Comparison of ENCODE assay signal across 30 cellular contexts in genomic region chrX:133389975-133390374, GRCh38. TPM values are rescaled to one million over a fixed set of nuclear protein-coding genes. Genes with fewer than 3 reads are reported as not detected.
"Had no signal": no experiment of that assay in that cellular context is flagged by ENCODE, and none has a peak within 500 bp of the region (broad histone marks: within the 10 kb centered on the region; RNA-seq: fewer than 3 reads in every experiment).

No MANE protein-coding gene starts in this region.

- DNase-seq: activated CD4-positive, alpha-beta memory T cell treated with anti-CD3 and anti-CD28 coated beads for 36 hours; activated CD4-positive, alpha-beta T cell treated with anti-CD3 and anti-CD28 coated beads, Interleukin-2, amount 10 ng/mL, durations not matched to agents 24 days and 14 days; activated CD4-positive, CD25-positive, alpha-beta regulatory T cell treated with anti-CD3 and anti-CD28 coated beads, Interleukin-2, amount 50 U/mL, for 72 hours; activated CD8-positive, alpha-beta memory T cell treated with anti-CD3 and anti-CD28 coated beads, Interleukin-2, amount 50 U/mL, for 4 hours; activated effector memory CD4-positive, alpha-beta T cell treated with anti-CD3 and anti-CD28 coated beads, Interleukin-2, amount 50 U/mL, for 16 hours; activated naive CD4-positive, alpha-beta T cell treated with anti-CD3 and anti-CD28 coated beads for 36 hours; activated naive CD8-positive, alpha-beta T cell treated with anti-CD3 and anti-CD28 coated beads, Interleukin-2, amount 10 ng/mL, durations not matched to agents 7 days and 5 days; activated T-cell treated with anti-CD3 and anti-CD28 coated beads, Interleukin-2, amount 50 U/mL, for 1 hour; cortex of kidney; effector memory CD8-positive, alpha-beta T cell; foreskin fibroblast; kidney glomerular epithelial cell; left ventricle myocardium superior; naive B cell; ovary; sigmoid colon; stimulated activated CD4-positive, alpha-beta T cell treated with anti-CD3 and anti-CD28 coated beads, Interleukin-1b, Interleukin-23, amount 100 ng/mL, for 48 hours; stimulated activated naive B cell treated with anti-CD40 and anti-IgM and Interleukin-4, amounts not matched to agents 10 μg/mL and 1 μg/mL and 100 μg/mL, for 72 hours; T-helper 17 cell; T1000; thyroid gland; upper lobe of right lung; WERI-Rb-1 had no signal

- H3K4me1 Mint-ChIP-seq: activated CD4-positive, alpha-beta T cell treated with anti-CD3 and anti-CD28 coated beads, Interleukin-2, amount 10 ng/mL, durations not matched to agents 24 days and 14 days; activated naive CD8-positive, alpha-beta T cell treated with anti-CD3 and anti-CD28 coated beads, Interleukin-2, amount 10 ng/mL, durations not matched to agents 7 days and 5 days; naive B cell; stimulated activated naive B cell treated with anti-CD40 and anti-IgM and Interleukin-4, amounts not matched to agents 10 μg/mL and 1 μg/mL and 100 μg/mL, for 72 hours; T-helper 17 cell had no signal

- H3K9me3 ChIP-seq: ascending aorta, ovary, sigmoid colon, stomach, thyroid gland, upper lobe of right lung had no signal

- H3K4me3 Mint-ChIP-seq: activated CD4-positive, alpha-beta memory T cell treated with anti-CD3 and anti-CD28 coated beads for 36 hours; activated CD4-positive, alpha-beta T cell treated with anti-CD3 and anti-CD28 coated beads, Interleukin-2, amount 10 ng/mL, durations not matched to agents 24 days and 14 days; activated naive CD4-positive, alpha-beta T cell treated with anti-CD3 and anti-CD28 coated beads for 36 hours; activated naive CD8-positive, alpha-beta T cell treated with anti-CD3 and anti-CD28 coated beads, Interleukin-2, amount 10 ng/mL, durations not matched to agents 7 days and 5 days; activated T-helper 1 cell treated with anti-CD3 and anti-CD28 coated beads, Interleukin-12 subunit alpha, Interleukin-12 subunit beta, Interleukin-2, Interleukin-4 antibody, amounts not matched to agents 30 ng/mL and 10 ng/mL and 1 ng/mL, durations not matched to agents 14 hours and 24 hours and 36 hours; effector memory CD8-positive, alpha-beta T cell; naive B cell; stimulated activated naive B cell treated with anti-CD40 and anti-IgM and Interleukin-4, amounts not matched to agents 10 μg/mL and 1 μg/mL and 100 μg/mL, for 72 hours; T-helper 17 cell had no signal

- H3K9me3 Mint-ChIP-seq: activated CD4-positive, alpha-beta memory T cell treated with anti-CD3 and anti-CD28 coated beads for 36 hours; activated CD4-positive, alpha-beta T cell treated with anti-CD3 and anti-CD28 coated beads, Interleukin-2, amount 10 ng/mL, durations not matched to agents 24 days and 14 days; activated naive CD4-positive, alpha-beta T cell treated with anti-CD3 and anti-CD28 coated beads for 36 hours; activated naive CD8-positive, alpha-beta T cell treated with anti-CD3 and anti-CD28 coated beads, Interleukin-2, amount 10 ng/mL, durations not matched to agents 7 days and 5 days; activated T-helper 1 cell treated with anti-CD3 and anti-CD28 coated beads, Interleukin-12 subunit alpha, Interleukin-12 subunit beta, Interleukin-2, Interleukin-4 antibody, amounts not matched to agents 30 ng/mL and 10 ng/mL and 1 ng/mL, durations not matched to agents 14 hours and 24 hours and 36 hours; effector memory CD8-positive, alpha-beta T cell; stimulated activated naive B cell treated with anti-CD40 and anti-IgM and Interleukin-4, amounts not matched to agents 10 μg/mL and 1 μg/mL and 100 μg/mL, for 72 hours had no signal

- H3K27ac ChIP-seq: ascending aorta, ovary, thyroid gland, upper lobe of right lung, WERI-Rb-1 had no signal

- H3K27me3 Mint-ChIP-seq: effector memory CD8-positive, alpha-beta T cell; T-helper 17 cell had no signal

- H3K27me3 ChIP-seq: ascending aorta, ovary, sigmoid colon, stomach, thyroid gland, upper lobe of right lung had no signal

- H3K27ac Mint-ChIP-seq: activated CD4-positive, alpha-beta memory T cell treated with anti-CD3 and anti-CD28 coated beads for 36 hours; activated CD4-positive, alpha-beta T cell treated with anti-CD3 and anti-CD28 coated beads, Interleukin-2, amount 10 ng/mL, durations not matched to agents 24 days and 14 days; activated naive CD4-positive, alpha-beta T cell treated with anti-CD3 and anti-CD28 coated beads for 36 hours; activated naive CD8-positive, alpha-beta T cell treated with anti-CD3 and anti-CD28 coated beads, Interleukin-2, amount 10 ng/mL, durations not matched to agents 7 days and 5 days; activated T-helper 1 cell treated with anti-CD3 and anti-CD28 coated beads, Interleukin-12 subunit alpha, Interleukin-12 subunit beta, Interleukin-2, Interleukin-4 antibody, amounts not matched to agents 30 ng/mL and 10 ng/mL and 1 ng/mL, durations not matched to agents 14 hours and 24 hours and 36 hours; effector memory CD8-positive, alpha-beta T cell; naive B cell; stimulated activated naive B cell treated with anti-CD40 and anti-IgM and Interleukin-4, amounts not matched to agents 10 μg/mL and 1 μg/mL and 100 μg/mL, for 72 hours; T-helper 17 cell had no signal

- H3K4me1 ChIP-seq: ascending aorta, thyroid gland, upper lobe of right lung had no signal

- H3K36me3 ChIP-seq: ascending aorta, ovary, sigmoid colon, stomach, thyroid gland, upper lobe of right lung, WERI-Rb-1 had no signal

- ATAC-seq: effector memory CD8-positive, alpha-beta T cell; esophagus mucosa; left ventricle myocardium superior; stimulated activated naive B cell treated with anti-CD40 and anti-IgM and Interleukin-4, amounts not matched to agents 10 μg/mL and 1 μg/mL and 100 μg/mL, for 72 hours; T-helper 17 cell; upper lobe of right lung had no signal

- H3K4me2 ChIP-seq: smooth muscle cell had no signal

- H3K4me3 ChIP-seq: ascending aorta, ovary, sigmoid colon, smooth muscle cell, stomach, thyroid gland, upper lobe of right lung had no signal

- H3K36me3 Mint-ChIP-seq: activated CD4-positive, alpha-beta memory T cell treated with anti-CD3 and anti-CD28 coated beads for 36 hours; activated naive CD8-positive, alpha-beta T cell treated with anti-CD3 and anti-CD28 coated beads, Interleukin-2, amount 10 ng/mL, durations not matched to agents 7 days and 5 days; naive B cell; stimulated activated naive B cell treated with anti-CD40 and anti-IgM and Interleukin-4, amounts not matched to agents 10 μg/mL and 1 μg/mL and 100 μg/mL, for 72 hours had no signal

RNA-seq across cellular contexts. Expression of gene GPC4, which starts 25.3 kb away (rescaled TPM):
- total RNA-seq: activated CD4-positive, alpha-beta memory T cell treated with anti-CD3 and anti-CD28 coated beads for 36 hours; activated CD8-positive, alpha-beta memory T cell treated with anti-CD3 and anti-CD28 coated beads for 36 hours; activated naive CD8-positive, alpha-beta T cell treated with anti-CD3 and anti-CD28 coated beads, Interleukin-2, amount 10 ng/mL, durations not matched to agents 7 days and 5 days; activated T-helper 1 cell treated with anti-CD3 and anti-CD28 coated beads, Interleukin-12 subunit alpha, Interleukin-12 subunit beta, Interleukin-2, Interleukin-4 antibody, amounts not matched to agents 30 ng/mL and 10 ng/mL and 1 ng/mL, durations not matched to agents 14 hours and 24 hours and 36 hours; T-helper 17 cell had no signal
- polyA plus RNA-seq: endothelial cell of umbilical vein had no signal
